Comparison of ENCODE assay signal across 1 cellular context in genomic region chr11:112227002-112227401, GRCh38.
TF ChIP-seq lines count a peak whose summit lies in the region.

No MANE protein-coding gene starts in this region.

TF ChIP-seq in HepG2, 621 proteins besides CTCF, POLR2A, EP300 and RAD21 (continued from another document):
- no peak for TF ChIP-seq MTERF4 (CRISPR knock-in tag; IDR thresholded peaks at IDR 0.05)
- no peak for TF ChIP-seq ZNF878 (CRISPR knock-in tag; IDR thresholded peaks at IDR 0.05)
TF ChIP-seq in HepG2: peak in this region for 6.
